19 cellular contexts compared by ENCODE assay signal in genomic region chr6:75850026-75850385, GRCh38.
A peak's percentile ranks its signal among the peaks of the same experiment; 100 is the strongest.
DNase-seq lines count a peak whose midpoint lies in the region; ATAC-seq and TF ChIP-seq lines count a peak whose summit lies in the region.
"Had no signal": no experiment of that assay in that cellular context is flagged by ENCODE, and none has a peak within 500 bp of the region (broad histone marks: within the 10 kb centered on the region; RNA-seq: fewer than 3 reads in every experiment).

No MANE protein-coding gene starts in this region.

- TF ChIP-seq CTCF in thoracic aorta (IDR thresholded peaks at IDR 0.05), result no peak

- ATAC-seq in thoracic aorta (ENCODE audit: insufficient number of reproducible peaks, low FRiP score, low read depth), result no peak
- no peak for ATAC-seq in GM19463 (IDR thresholded peaks at IDR 0.05; ENCODE audit: unreplicated experiment)
- no peak for ATAC-seq in HG02938 (IDR thresholded peaks at IDR 0.05; ENCODE audit: unreplicated experiment)

- H3K4me3 ChIP-seq in SK-N-MC, result peak overlapping the region; percentile 67
- H3K4me3 ChIP-seq in thoracic aorta, result peak overlapping the region; percentile 32
- H3K4me3 ChIP-seq: spleen had no signal

- DNase-seq in EL (peak; percentile 43), SK-N-MC (ENCODE audit: low read depth, low spot score) (peak; percentile 20), iris pigment epithelial cell (ENCODE audit: low read depth) (peak; percentile 10), thoracic aorta (ENCODE audit: low spot score) (no peak), T-helper 9 cell (no peak)
- DNase-seq: activated B cell treated with CpG ODN at 0.5 μM for 24 hours; activated CD4-positive, alpha-beta memory T cell treated with anti-CD3 and anti-CD28 coated beads, Interleukin-2, amount 10 ng/mL, durations not matched to agents 7 days and 5 days; activated naive CD4-positive, alpha-beta T cell; activated T-cell treated with anti-CD3 and anti-CD28 coated beads, Interleukin-2, amount 50 U/mL, for 1 hour; aorta; endodermal cell; kidney glomerular epithelial cell; NCI-H1436 treated with DMSO at 0.1 percent for 48 hours; NCI-H774; OCI-M1; spleen; substantia nigra had no signal

- H3K27me3 ChIP-seq in thoracic aorta (replicated peaks; ENCODE audit: insufficient read depth), result no peaks in the 10 kb centered on the region
- H3K27me3 ChIP-seq: spleen had no signal

- no peak overlapping the region for H3K9ac ChIP-seq in SK-N-MC (ENCODE audit: insufficient read length)

- H3K27ac ChIP-seq in SK-N-MC, result peak overlapping the region; percentile 60
- H3K27ac ChIP-seq in thoracic aorta, result peak overlapping the region in 1 of 2 donors; percentile 23

- no peaks in the 10 kb centered on the region for H3K9me3 ChIP-seq in SK-N-MC (ENCODE audit: low read depth, low read length)
- H3K9me3 ChIP-seq in thoracic aorta, result no peaks in the 10 kb centered on the region
- H3K9me3 ChIP-seq: spleen had no signal

- H3K36me3 ChIP-seq in SK-N-MC (ENCODE audit: insufficient read depth, low read length), result no peaks in the 10 kb centered on the region
- no peaks in the 10 kb centered on the region for H3K36me3 ChIP-seq in thoracic aorta
- H3K36me3 ChIP-seq: spleen had no signal

- H3K4me1 ChIP-seq in thoracic aorta (ENCODE audit: control insufficient read depth in 1 of 2, low read depth in 2 of 2), result peaks cover 7 to 22% of the 10 kb centered on the region in 2 donors
- H3K4me1 ChIP-seq: spleen had no signal

Comparison
In these comparisons a context has a peak if more than half of its experiments do, and no peak if none do; other contexts are left out.
1. DNase-seq: peak in EL (single experiment), SK-N-MC (single experiment) and iris pigment epithelial cell (single experiment); none in thoracic aorta (single experiment) and T-helper 9 cell (single experiment).